Comparison of ENCODE assay signal across 18 cellular contexts in the genomic region with DNA sequence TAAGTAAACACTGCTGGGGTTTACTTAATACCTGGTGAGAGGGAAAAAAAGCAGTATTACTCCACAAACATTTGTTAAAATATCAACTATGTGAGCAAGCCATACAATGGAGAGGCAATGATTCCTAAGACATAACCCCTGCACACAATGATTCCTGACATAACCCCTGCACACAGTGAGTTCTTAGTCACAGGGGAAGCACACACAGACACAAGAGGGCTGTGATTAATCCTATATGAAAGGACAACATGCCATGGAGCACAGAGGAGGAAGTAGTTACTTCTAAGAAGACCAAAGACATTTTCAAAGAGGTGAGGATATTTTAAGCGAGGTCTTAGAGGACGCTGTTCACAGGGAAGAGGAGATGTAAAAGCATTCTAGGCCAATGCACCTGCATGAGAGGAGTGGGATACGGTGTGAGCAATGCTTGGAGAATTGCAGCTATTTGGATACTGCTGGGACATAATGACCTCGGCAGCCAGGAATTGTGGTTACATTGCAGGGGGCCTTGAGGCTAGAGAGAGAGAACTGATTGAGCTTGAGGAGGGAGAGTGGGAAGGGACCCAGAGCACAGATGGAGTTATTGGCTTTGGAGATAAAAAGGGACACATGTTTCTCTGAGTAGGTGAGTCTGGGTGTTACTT.
DNase-seq lines count a peak whose midpoint lies in the region; ATAC-seq and TF ChIP-seq lines count a peak whose summit lies in the region.
"Had no signal": no experiment of that assay in that cellular context is flagged by ENCODE, and none has a peak within 500 bp of the region (broad histone marks: within the 10 kb centered on the region; RNA-seq: fewer than 3 reads in every experiment).

No MANE protein-coding gene starts in this region.

- H3K27ac Mint-ChIP-seq in WTC11 = peak overlapping the region; percentile 76
- H3K27ac Mint-ChIP-seq in stimulated activated effector memory CD8-positive, alpha-beta T cell treated with anti-CD3 and anti-CD28 coated beads, Interleukin-12 subunit alpha, Interleukin-12 subunit beta, amount 100 ng/mL, for 72 hours = no peak overlapping the region
- H3K27ac Mint-ChIP-seq: activated naive CD4-positive, alpha-beta T cell treated with anti-CD3 and anti-CD28 coated beads, Interleukin-2, amount 50 U/mL, for 24 hours; immature natural killer cell had no signal

- POLR2A ChIA-PET in WTC11 (lab: Charles Lee) = no interaction called here

- ATAC-seq in WTC11 (peak; percentile 95), GM18907 (IDR thresholded peaks at IDR 0.05; ENCODE audit: unreplicated experiment) (no peak)
- peak; percentile 38 for ATAC-seq in stimulated activated effector memory CD8-positive, alpha-beta T cell treated with anti-CD3 and anti-CD28 coated beads, Interleukin-12 subunit alpha, Interleukin-12 subunit beta, amount 100 ng/mL, for 72 hours
- ATAC-seq: sciatic nerve had no signal

- peaks cover 50% of the 10 kb centered on the region for H3K4me1 Mint-ChIP-seq in WTC11
- no peaks in the 10 kb centered on the region for H3K4me1 Mint-ChIP-seq in stimulated activated effector memory CD8-positive, alpha-beta T cell treated with anti-CD3 and anti-CD28 coated beads, Interleukin-12 subunit alpha, Interleukin-12 subunit beta, amount 100 ng/mL, for 72 hours
- H3K4me1 Mint-ChIP-seq: activated naive CD4-positive, alpha-beta T cell treated with anti-CD3 and anti-CD28 coated beads, Interleukin-2, amount 50 U/mL, for 24 hours; immature natural killer cell had no signal

- DNase-seq in HT1080 (ENCODE audit: low read depth) (peak; percentile 25), WTC11 (ENCODE audit: low spot score) (peak; percentile 54), iPS DF 19.7 (ENCODE audit: low read depth, low spot score) (peak; percentile 89), activated gamma-delta T cell treated with Interleukin-2 at 50 U/mL for 16 hours (no peak)
- no peak for DNase-seq in stimulated activated effector memory CD8-positive, alpha-beta T cell treated with anti-CD3 and anti-CD28 coated beads, Interleukin-12 subunit alpha, Interleukin-12 subunit beta, amount 100 ng/mL, for 72 hours (ENCODE audit: low spot score in 2 of 2)
- no peak for DNase-seq in stimulated activated naive CD4-positive, alpha-beta T cell treated with Interleukin-2 at 50 U/mL for 16 hours (lab: John Stamatoyannopoulos, UW)
- DNase-seq: activated CD4-positive, alpha-beta T cell treated with anti-CD3 and anti-CD28 coated beads for 48 hours; foreskin fibroblast; immature natural killer cell; KG1; NCI-H1092 treated with DMSO at 0.1 percent for 48 hours; NCI-H345; SJCRH30; stimulated activated CD4-positive, alpha-beta T cell treated with anti-CD3 and anti-CD28 coated beads, Interleukin-2, amount 100 ng/mL, for 24 hours; T-helper 9 cell had no signal

- H3K36me3 Mint-ChIP-seq in WTC11 = no peaks in the 10 kb centered on the region
- no peaks in the 10 kb centered on the region for H3K36me3 Mint-ChIP-seq in stimulated activated effector memory CD8-positive, alpha-beta T cell treated with anti-CD3 and anti-CD28 coated beads, Interleukin-12 subunit alpha, Interleukin-12 subunit beta, amount 100 ng/mL, for 72 hours
- H3K36me3 Mint-ChIP-seq: activated naive CD4-positive, alpha-beta T cell treated with anti-CD3 and anti-CD28 coated beads, Interleukin-2, amount 50 U/mL, for 24 hours; immature natural killer cell had no signal

- peaks cover 33% of the 10 kb centered on the region for H3K27me3 Mint-ChIP-seq in WTC11 (ENCODE audit: low read depth)

- CTCF ChIA-PET in WTC11 (lab: Charles Lee) = interaction anchor here (1.0 to 1.1 kb wide), 3 partner anchors 10 to 290 kb away, joined by 3 read pairs; no protein-coding TSS in a partner anchor

- H3K4me3 Mint-ChIP-seq in WTC11 = no peak overlapping the region
- no peak overlapping the region for H3K4me3 Mint-ChIP-seq in stimulated activated effector memory CD8-positive, alpha-beta T cell treated with anti-CD3 and anti-CD28 coated beads, Interleukin-12 subunit alpha, Interleukin-12 subunit beta, amount 100 ng/mL, for 72 hours
- H3K4me3 Mint-ChIP-seq: activated naive CD4-positive, alpha-beta T cell treated with anti-CD3 and anti-CD28 coated beads, Interleukin-2, amount 50 U/mL, for 24 hours; immature natural killer cell had no signal

- TF ChIP-seq CTCF in WTC11 (IDR thresholded peaks at IDR 0.05) = no peak

- no peaks in the 10 kb centered on the region for H3K9me3 Mint-ChIP-seq in WTC11
- no peaks in the 10 kb centered on the region for H3K9me3 Mint-ChIP-seq in stimulated activated effector memory CD8-positive, alpha-beta T cell treated with anti-CD3 and anti-CD28 coated beads, Interleukin-12 subunit alpha, Interleukin-12 subunit beta, amount 100 ng/mL, for 72 hours
- H3K9me3 Mint-ChIP-seq: activated naive CD4-positive, alpha-beta T cell treated with anti-CD3 and anti-CD28 coated beads, Interleukin-2, amount 50 U/mL, for 24 hours had no signal

TF ChIP-seq in WTC11, 78 proteins besides CTCF, POLR2A, EP300 and RAD21:
- TF ChIP-seq ZNF423 (CRISPR knock-in tag; IDR thresholded peaks at IDR 0.05) (peak; percentile 69), SP1 (CRISPR knock-in tag; conservative IDR thresholded peaks at IDR 0.05) (0 out of 2 replicates have a peak, but pooled peaks have one; percentile 22), CDX4 (CRISPR knock-in tag; IDR thresholded peaks at IDR 0.05; ENCODE audit: borderline replicate concordance) (no peak), ZMAT4 (CRISPR knock-in tag; IDR thresholded peaks at IDR 0.05) (no peak), TEAD1 (CRISPR knock-in tag; IDR thresholded peaks at IDR 0.05) (peak; percentile 97; the same call in 1 of the 2 replicates)

Comparison
In these comparisons a context has a peak if more than half of its experiments do, and no peak if none do; other contexts are left out.
1. DNase-seq: peak in HT1080 (single experiment), WTC11 (single experiment) and iPS DF 19.7 (single experiment); none in stimulated activated effector memory CD8-positive, alpha-beta T cell treated with anti-CD3 and anti-CD28 coated beads, Interleukin-12 subunit alpha, Interleukin-12 subunit beta, amount 100 ng/mL, for 72 hours (0 of 2), stimulated activated naive CD4-positive, alpha-beta T cell treated with Interleukin-2 at 50 U/mL for 16 hours (single experiment) and activated gamma-delta T cell treated with Interleukin-2 at 50 U/mL for 16 hours (single experiment).